ENCODE assay signal across 19 cellular contexts in the genomic region with DNA sequence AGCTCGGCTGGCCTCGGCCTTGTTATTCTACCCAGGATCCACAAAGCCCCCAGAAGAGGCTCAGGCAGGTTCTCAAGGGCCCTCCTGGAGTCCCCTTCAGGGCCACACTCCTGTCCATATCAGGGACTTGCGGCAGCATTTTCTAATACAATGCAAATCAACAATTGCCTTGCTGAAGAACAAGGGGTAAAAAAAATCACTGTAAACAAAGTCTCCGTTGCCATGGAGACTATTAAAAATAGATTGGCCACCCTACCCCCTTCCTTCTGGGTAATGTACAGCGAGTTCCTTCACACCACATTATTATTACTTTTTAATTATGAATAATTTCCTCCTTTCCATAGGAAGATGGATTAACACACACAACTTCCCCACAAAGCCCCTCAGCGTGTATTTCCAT.
DNase-seq lines count a peak whose midpoint lies in the region; TF ChIP-seq lines count a peak whose summit lies in the region.
"Had no signal": no experiment of that assay in that cellular context is flagged by ENCODE, and none has a peak within 500 bp of the region (broad histone marks: within the 10 kb centered on the region; RNA-seq: fewer than 3 reads in every experiment).

No MANE protein-coding gene starts in this region.

- DNase-seq in DMS79 (lab: John Stamatoyannopoulos, UW) = peak; percentile 71
- peak; percentile 71 for DNase-seq in NCI-H1105 treated with DMSO at 0.1 percent for 48 hours (lab: John Stamatoyannopoulos, UW)
- peak; percentile 26 for DNase-seq in NCI-H526 treated with DMSO at 0.1 percent for 48 hours (lab: John Stamatoyannopoulos, UW)
- DNase-seq in dorsolateral prefrontal cortex = no peak
- DNase-seq in T1000 (lab: John Stamatoyannopoulos, UW) = no peak
- DNase-seq in middle frontal gyrus (ENCODE audit: extremely low spot score, low spot score) = no peak
- DNase-seq in COLO668 (lab: John Stamatoyannopoulos, UW; ENCODE audit: unreplicated experiment) = no peak
- DNase-seq: BE2C; CD4-positive, alpha-beta T cell; GDM1; HCEC 1CT; NCI-H187; NCI-H510A; NCI-H82; Peyer's patch; SJCRH30; T-cell had no signal

- H3K27me3 ChIP-seq in dorsolateral prefrontal cortex = peaks cover 0 to 41% (median 10%) of the 10 kb centered on the region in 45 donors
- H3K27me3 ChIP-seq: Peyer's patch had no signal

- TF ChIP-seq CTCF in dorsolateral prefrontal cortex (IDR thresholded peaks at IDR 0.05 in 54 of 56, conservative IDR thresholded peaks at IDR 0.05 in 2 of 56; ENCODE audit: low read depth in 1 of 56, partially characterized antibody in 56 of 56) = no peak

- no peak overlapping the region for H3K4me3 ChIP-seq in dorsolateral prefrontal cortex
- H3K4me3 ChIP-seq: GM23338, Peyer's patch, SJCRH30 had no signal

- peak overlapping the region in 30 of 59 donors; percentile 2 to 93 (median 34) for H3K27ac ChIP-seq in dorsolateral prefrontal cortex
- H3K27ac ChIP-seq: KMS-11, Peyer's patch, SJCRH30 had no signal

- intact Hi-C loops in dorsolateral prefrontal cortex (cut with DNase I) = loop anchor here in 1 of 2 donors (10.0 kb wide), 1 partner anchor 61 kb away; no protein-coding TSS in a partner anchor

Comparison
In these comparisons a context has a peak if more than half of its experiments do, and no peak if none do; other contexts are left out.
1. DNase-seq: peak in DMS79 (single experiment), NCI-H1105 treated with DMSO at 0.1 percent for 48 hours (single experiment) and NCI-H526 treated with DMSO at 0.1 percent for 48 hours (single experiment); none in dorsolateral prefrontal cortex (0 of 10), T1000 (single experiment), middle frontal gyrus (single experiment) and COLO668 (single experiment).